ENCODE assay signal across 9 cellular contexts in the genomic region with DNA sequence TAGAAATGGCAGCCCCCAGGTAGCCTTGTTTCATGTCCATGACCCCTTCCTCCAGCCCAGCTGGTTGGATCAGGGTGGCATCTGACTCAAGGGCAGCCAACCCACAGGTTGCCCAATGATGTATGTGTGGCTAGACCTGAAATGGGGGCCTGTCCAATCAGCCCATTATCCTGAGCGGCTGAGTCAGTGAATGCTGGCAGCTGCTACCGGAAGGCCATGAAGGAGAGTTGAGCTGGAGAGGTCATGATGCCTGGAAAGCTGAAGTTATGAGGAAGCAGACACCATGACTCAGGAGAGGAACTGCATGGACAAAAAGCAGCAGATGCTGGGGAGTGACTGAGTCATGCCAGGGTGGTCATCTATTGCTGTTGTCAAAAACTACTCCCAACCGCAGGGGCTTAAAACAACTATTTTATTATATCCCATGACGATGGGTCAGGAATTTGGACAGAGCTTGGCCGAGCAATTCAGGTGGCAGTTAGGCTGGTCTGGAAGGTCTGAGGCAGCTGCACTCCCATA.
DNase-seq lines count a peak whose midpoint lies in the region; ATAC-seq and TF ChIP-seq lines count a peak whose summit lies in the region.
"Had no signal": no experiment of that assay in that cellular context is flagged by ENCODE, and none has a peak within 500 bp of the region (broad histone marks: within the 10 kb centered on the region; RNA-seq: fewer than 3 reads in every experiment).

No MANE protein-coding gene starts in this region.

- no peak for TF ChIP-seq EP300 in gastroesophageal sphincter (IDR thresholded peaks at IDR 0.05)

- WGBS in gastroesophageal sphincter (ENCODE audit: low coverage in 1 of 2), 2 donors = 29% methylated on average over 1 of the region's 5 CpGs; no CpG with 5 or more reads in 1 of the 2 donors

- H3K4me1 ChIP-seq in right atrium auricular region (no peaks in the 10 kb centered on the region), foreskin keratinocyte (peaks cover 22% of the 10 kb centered on the region), gastroesophageal sphincter (peaks cover 0 to under 1% (median 0%) of the 10 kb centered on the region in 3 donors)

- ATAC-seq in Right ventricle myocardium superior (ENCODE audit: poor library complexity) (peak; percentile 17), foreskin keratinocyte (peak; percentile 95), gastroesophageal sphincter (no peak)
- ATAC-seq: body of pancreas had no signal

- intact Hi-C loops in Right ventricle myocardium superior (cut with DNase I) = no loop called here

- DNase-seq in Right ventricle myocardium superior (no peak), right atrium auricular region (ENCODE audit: low spot score) (no peak), SW480 (ENCODE audit: low spot score) (peak; percentile 70), foreskin keratinocyte (peak; percentile 97 to 99), ureter (ENCODE audit: low spot score) (peak; percentile 81), substantia nigra (lab: John Stamatoyannopoulos, UW) (no peak), NCI-H69 (lab: John Stamatoyannopoulos, UW) (no peak)

- no peaks in the 10 kb centered on the region for H3K9me3 ChIP-seq in right atrium auricular region
- H3K9me3 ChIP-seq in gastroesophageal sphincter = no peaks in the 10 kb centered on the region
- H3K9me3 ChIP-seq: body of pancreas had no signal

- TF ChIP-seq CTCF in right atrium auricular region (IDR thresholded peaks at IDR 0.05) (no peak), foreskin keratinocyte (conservative IDR thresholded peaks at IDR 0.05) (no peak), gastroesophageal sphincter (IDR thresholded peaks at IDR 0.05) (no peak)

- no peaks in the 10 kb centered on the region for H3K36me3 ChIP-seq in right atrium auricular region
- H3K36me3 ChIP-seq in gastroesophageal sphincter = no peaks in the 10 kb centered on the region

- H3K4me3 ChIP-seq in right atrium auricular region (no peak overlapping the region), gastroesophageal sphincter (no peak overlapping the region)
- H3K4me3 ChIP-seq: body of pancreas had no signal

- H3K27me3 ChIP-seq in right atrium auricular region (no peaks in the 10 kb centered on the region), foreskin keratinocyte (no peaks in the 10 kb centered on the region), gastroesophageal sphincter (peaks cover 21% of the 10 kb centered on the region)
- H3K27me3 ChIP-seq: body of pancreas had no signal

- H3K27ac ChIP-seq in right atrium auricular region = no peak overlapping the region
- H3K27ac ChIP-seq in foreskin keratinocyte = no peak overlapping the region
- H3K27ac ChIP-seq in substantia nigra (ENCODE audit: low read depth, low read length, poor library complexity, severe bottlenecking) = no peak overlapping the region
- no peak overlapping the region for H3K27ac ChIP-seq in gastroesophageal sphincter
- H3K27ac ChIP-seq: body of pancreas had no signal

- TF ChIP-seq POLR2A in gastroesophageal sphincter (IDR thresholded peaks at IDR 0.05) = no peak

Comparison
In these comparisons a context has a peak if more than half of its experiments do, and no peak if none do; other contexts are left out.
1. DNase-seq: peak in SW480 (single experiment), foreskin keratinocyte (2 of 2) and ureter (single experiment); none in Right ventricle myocardium superior (single experiment), right atrium auricular region (single experiment), substantia nigra (0 of 49) and NCI-H69 (single experiment).